In genomic region chr9:25353783-25354182, GRCh38 we compare ENCODE assay signal across 25 cellular contexts.
"Had no signal": no experiment of that assay in that cellular context is flagged by ENCODE, and none has a peak within 500 bp of the region (broad histone marks: within the 10 kb centered on the region; RNA-seq: fewer than 3 reads in every experiment).

No MANE protein-coding gene starts in this region.

- H3K27ac ChIP-seq: coronary artery, dorsolateral prefrontal cortex, epithelial cell of prostate, esophagus squamous epithelium, gastrocnemius medialis, heart left ventricle, hepatocyte, left ventricle myocardium inferior, lower lobe of right lung had no signal

- H3K4me3 ChIP-seq: coronary artery, dorsolateral prefrontal cortex, esophagus squamous epithelium, gastrocnemius medialis, heart left ventricle, hepatocyte, left ventricle myocardium inferior, lower lobe of right lung had no signal

- DNase-seq: dermis blood vessel endothelial cell; dorsolateral prefrontal cortex; effector CD4-positive, alpha-beta T cell; effector memory CD4-positive, alpha-beta T cell; erythroblast; esophagus squamous epithelium; foreskin fibroblast; foreskin melanocyte; gastrocnemius medialis; glutamatergic neuron; heart left ventricle; hypothalamus; immature natural killer cell; islet precursor cell; kidney; kidney glomerular epithelial cell; left colon; left ventricle myocardium inferior; lower lobe of right lung; mesenchymal stem cell; midbrain had no signal

- FAIRE-seq: colon, kidney had no signal

- H3K4me2 ChIP-seq: hepatocyte had no signal

- H3K79me2 ChIP-seq: hepatocyte had no signal

- H3K36me3 ChIP-seq: esophagus squamous epithelium, gastrocnemius medialis, heart left ventricle, left ventricle myocardium inferior, lower lobe of right lung had no signal

- H3K27me3 ChIP-seq: dorsolateral prefrontal cortex, esophagus squamous epithelium, gastrocnemius medialis, heart left ventricle, hepatocyte had no signal

- H3K4me1 ChIP-seq: esophagus squamous epithelium, gastrocnemius medialis, heart left ventricle, left ventricle myocardium inferior, lower lobe of right lung had no signal

- H2AFZ ChIP-seq: hepatocyte had no signal

- H3K9me3 ChIP-seq: gastrocnemius medialis had no signal
